Comparison of ENCODE assay signal across 26 cellular contexts in the genomic region with DNA sequence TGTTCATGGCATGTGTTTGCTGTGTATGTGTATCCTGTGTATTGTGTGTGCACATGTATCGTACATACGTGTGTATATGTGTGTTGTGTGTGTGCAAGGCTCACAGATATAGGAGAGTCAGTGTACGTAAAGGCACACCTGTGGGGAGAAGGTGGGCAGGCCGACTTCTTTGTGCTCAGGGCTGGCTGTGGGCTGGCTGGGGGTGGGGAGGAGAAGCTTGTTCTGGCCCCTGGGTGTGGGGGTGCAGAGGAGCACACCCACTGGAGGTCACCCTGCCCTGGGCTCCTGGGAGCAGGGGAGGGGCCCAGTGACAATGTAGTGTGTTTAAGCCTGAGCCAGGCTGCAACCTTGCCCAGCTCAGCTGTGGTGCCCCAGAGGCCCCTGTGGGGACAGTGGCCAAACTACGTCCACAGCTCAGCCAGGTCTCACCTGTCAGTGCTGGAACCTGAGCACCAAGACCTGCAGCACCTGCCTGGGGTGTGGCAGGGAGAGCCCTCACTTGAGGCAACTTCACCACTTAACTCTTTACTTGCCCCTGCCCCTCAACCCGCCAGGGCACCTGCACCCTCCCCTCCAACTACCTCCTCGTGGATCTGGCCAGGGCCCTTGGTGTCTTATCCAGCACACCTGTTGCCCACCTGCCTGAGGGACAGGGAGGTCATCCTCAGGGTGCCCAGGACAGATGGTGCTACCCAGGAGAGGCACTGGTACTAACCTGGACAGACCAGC. TPM values are rescaled to one million over a fixed set of nuclear protein-coding genes. Genes with fewer than 3 reads are reported as not detected.
A peak's percentile ranks its signal among the peaks of the same experiment; 100 is the strongest.
DNase-seq lines count a peak whose midpoint lies in the region; ATAC-seq lines count a peak whose summit lies in the region.
"Had no signal": no experiment of that assay in that cellular context is flagged by ENCODE, and none has a peak within 500 bp of the region (broad histone marks: within the 10 kb centered on the region; RNA-seq: fewer than 3 reads in every experiment).

No MANE protein-coding gene starts in this region.

- 66% methylated on average over 7 of the region's 7 CpGs for WGBS in mesenchymal stem cell

- H3K27ac ChIP-seq in skeletal muscle tissue (ENCODE audit: low read depth, low read length) (peak overlapping the region; percentile 100), mesenchymal stem cell (ENCODE audit: low read length, poor library complexity, severe bottlenecking) (no peak overlapping the region)
- H3K27ac ChIP-seq: ovary, Peyer's patch, sigmoid colon, upper lobe of left lung had no signal

- no peak overlapping the region for H4K8ac ChIP-seq in mesenchymal stem cell (ENCODE audit: low read length)

- no peaks in the 10 kb centered on the region for H3K79me1 ChIP-seq in mesenchymal stem cell (replicated peaks; ENCODE audit: low read length, poor library complexity, severe bottlenecking)

- no peak overlapping the region for H3K18ac ChIP-seq in mesenchymal stem cell (ENCODE audit: low read depth in 1 of 2, low read length in 2 of 2)

- H3K23ac ChIP-seq in mesenchymal stem cell (ENCODE audit: low read length in 2 of 2): no peak overlapping the region

- no peak overlapping the region for H3K4ac ChIP-seq in mesenchymal stem cell (ENCODE audit: low read depth in 1 of 2, low read length in 2 of 2)

- peaks cover 43 to 54% (median 44%) of the 10 kb centered on the region in 3 donors for H3K4me1 ChIP-seq in skeletal muscle tissue (ENCODE audit: control insufficient read depth in 3 of 3, insufficient read depth in 3 of 3, low read length in 3 of 3)
- peaks cover 5% of the 10 kb centered on the region for H3K4me1 ChIP-seq in mesenchymal stem cell (ENCODE audit: control insufficient read depth, insufficient read depth, low read depth, low read length)
- H3K4me1 ChIP-seq: Peyer's patch, sigmoid colon had no signal

- no peak overlapping the region for H2AFZ ChIP-seq in mesenchymal stem cell (ENCODE audit: low read depth, low read length)

- H3K27me3 ChIP-seq in skeletal muscle tissue (ENCODE audit: control insufficient read depth in 3 of 3, insufficient read depth in 3 of 3, low read length in 3 of 3) (peaks cover 0 to 3% (median 0%) of the 10 kb centered on the region in 3 donors), mesenchymal stem cell (ENCODE audit: control insufficient read depth in 1 of 2, insufficient read depth in 1 of 2, low read length in 2 of 2) (peaks cover 14 to 67% of the 10 kb centered on the region in 2 experiments)
- H3K27me3 ChIP-seq: MG63, ovary, Peyer's patch, sigmoid colon, upper lobe of left lung had no signal

- H3K36me3 ChIP-seq in skeletal muscle tissue (ENCODE audit: control insufficient read depth in 3 of 3, insufficient read depth in 3 of 3, low read length in 3 of 3) (peaks cover 0 to 6% (median 0%) of the 10 kb centered on the region in 3 donors), mesenchymal stem cell (ENCODE audit: control insufficient read depth in 1 of 2, insufficient read depth in 2 of 2, low read depth in 1 of 2, low read length in 2 of 2) (no peaks in the 10 kb centered on the region)
- H3K36me3 ChIP-seq: MG63, ovary, Peyer's patch, sigmoid colon, upper lobe of left lung had no signal

- ATAC-seq in activated CD4-positive, CD25-positive, alpha-beta regulatory T cell treated with anti-CD3 and anti-CD28 coated beads, Interleukin-2, amount 50 U/mL, for 24 hours: no peak
- ATAC-seq: K562, natural killer cell, T-helper 17 cell had no signal

- no peaks in the 10 kb centered on the region for H3K9me3 ChIP-seq in skeletal muscle tissue (ENCODE audit: control insufficient read depth in 3 of 3, low read length in 3 of 3)
- H3K9me3 ChIP-seq in mesenchymal stem cell (ENCODE audit: control insufficient read depth, low read length): no peaks in the 10 kb centered on the region
- H3K9me3 ChIP-seq: MG63, ovary, Peyer's patch, sigmoid colon, upper lobe of left lung had no signal

- no peak overlapping the region for H2BK5ac ChIP-seq in mesenchymal stem cell (ENCODE audit: low read depth, low read length, poor library complexity, severe bottlenecking)

- DNase-seq in activated CD4-positive, CD25-positive, alpha-beta regulatory T cell treated with anti-CD3 and anti-CD28 coated beads, Interleukin-2, amount 50 U/mL, for 72 hours: peak; percentile 24
- DNase-seq in HuH-7.5 (ENCODE audit: low spot score) (peak; percentile 1), islet precursor cell (peak; percentile 49), cerebellum (ENCODE audit: low spot score) (no peak), mesenchymal stem cell (no peak), RKO (ENCODE audit: low spot score) (no peak)
- DNase-seq: activated CD4-positive, alpha-beta T cell treated with anti-CD3 and anti-CD28 coated beads for 48 hours; activated naive CD8-positive, alpha-beta T cell treated with anti-CD3 and anti-CD28 coated beads for 36 hours; CD4-positive, alpha-beta memory T cell; DMS 273 treated with DMSO at 0.1 percent for 48 hours; effector CD8-positive, alpha-beta T cell; natural killer cell; NCI-H146; NCI-H524; T-helper 17 cell had no signal

- no peak overlapping the region for H2BK15ac ChIP-seq in mesenchymal stem cell (ENCODE audit: low read depth, poor library complexity, severe bottlenecking)

- H3K4me2 ChIP-seq in mesenchymal stem cell (ENCODE audit: low read length, poor library complexity, severe bottlenecking): no peak overlapping the region

- peak overlapping the region; percentile 27 to 85 (median 29) for H3K9ac ChIP-seq in skeletal muscle tissue (ENCODE audit: low read depth in 1 of 3, low read length in 3 of 3)
- no peak overlapping the region for H3K9ac ChIP-seq in mesenchymal stem cell (ENCODE audit: low read length)

- no peak overlapping the region for H3K4me3 ChIP-seq in skeletal muscle tissue (ENCODE audit: low read length in 3 of 3)
- no peak overlapping the region for H3K4me3 ChIP-seq in mesenchymal stem cell (ENCODE audit: insufficient read depth in 1 of 2, low read depth in 1 of 2, low read length in 2 of 2)
- H3K4me3 ChIP-seq: K562, MG63, ovary, Peyer's patch, sigmoid colon, upper lobe of left lung had no signal

- H4K91ac ChIP-seq in mesenchymal stem cell (ENCODE audit: low read length): no peak overlapping the region

- no peak overlapping the region for H2AK5ac ChIP-seq in mesenchymal stem cell (ENCODE audit: low read length, severe bottlenecking)

- H2BK120ac ChIP-seq in mesenchymal stem cell (ENCODE audit: low read depth, low read length): no peak overlapping the region

- no peak overlapping the region for H2BK12ac ChIP-seq in mesenchymal stem cell (ENCODE audit: low read length in 2 of 2)

- no peak overlapping the region for H3K14ac ChIP-seq in mesenchymal stem cell (ENCODE audit: low read length in 2 of 2)

RNA-seq across cellular contexts. Expression of a gene that starts 2.6 kb away (rescaled TPM):
- total RNA-seq in skeletal muscle tissue: 23.0 TPM
- total RNA-seq in cerebellum: not detected
- not detected for polyA plus RNA-seq in mesenchymal stem cell (2013, experiment 1 of 2)
- polyA plus RNA-seq in mesenchymal stem cell (2013, experiment 2 of 2): not detected
- total RNA-seq: A172; activated naive CD8-positive, alpha-beta T cell treated with anti-CD3 and anti-CD28 coated beads for 36 hours; CD4-positive, alpha-beta memory T cell; epithelial cell of proximal tubule; K562; natural killer cell; sigmoid colon; SK-MEL-5; T-helper 17 cell had no signal
- polyA plus RNA-seq: CD4-positive, alpha-beta memory T cell; K562 had no signal

RNA-seq across cellular contexts. Expression of a gene that starts 19.9 kb away (rescaled TPM):
- 179 TPM for total RNA-seq in skeletal muscle tissue
- 0.09 TPM for total RNA-seq in cerebellum
- polyA plus RNA-seq in mesenchymal stem cell (2013, experiment 1 of 2): not detected
- polyA plus RNA-seq in mesenchymal stem cell (2013, experiment 2 of 2): not detected
- total RNA-seq: A172; activated naive CD8-positive, alpha-beta T cell treated with anti-CD3 and anti-CD28 coated beads for 36 hours; CD4-positive, alpha-beta memory T cell; epithelial cell of proximal tubule; K562; natural killer cell; ovary; Peyer's patch; SK-MEL-5; T-helper 17 cell; upper lobe of left lung had no signal
- polyA plus RNA-seq: CD4-positive, alpha-beta memory T cell; K562; ovary; sigmoid colon had no signal

RNA-seq across cellular contexts. Expression of a gene that starts 51.7 kb away (rescaled TPM):
- total RNA-seq in skeletal muscle tissue (21.4 TPM), cerebellum (13.0 TPM)
- 10.8 TPM for polyA plus RNA-seq in mesenchymal stem cell (2013, experiment 1 of 2)
- 9.7 TPM for polyA plus RNA-seq in mesenchymal stem cell (2013, experiment 2 of 2)
- polyA plus RNA-seq: CD4-positive, alpha-beta memory T cell had no signal

Comparison
In these comparisons a context has a peak if more than half of its experiments do, and no peak if none do; other contexts are left out.
1. DNase-seq: peak in activated CD4-positive, CD25-positive, alpha-beta regulatory T cell treated with anti-CD3 and anti-CD28 coated beads, Interleukin-2, amount 50 U/mL, for 72 hours (single experiment), HuH-7.5 (single experiment) and islet precursor cell (single experiment); none in cerebellum (single experiment), mesenchymal stem cell (single experiment) and RKO (single experiment).
2. RNA of a gene that starts 2.6 kb away (total RNA-seq): 23.0 TPM in skeletal muscle tissue (single experiment); not detected in cerebellum (single experiment); every median in the first group is over 10 times any median in the second.
3. RNA of a gene that starts 19.9 kb away (total RNA-seq): 179 TPM in skeletal muscle tissue (single experiment); 0.09 TPM in cerebellum (single experiment); every median in the first group is over 100 times any median in the second.